In genomic region chr11:120226242-120226641, GRCh38 we compare ENCODE assay signal across 16 cellular contexts. TPM values are rescaled to one million over a fixed set of nuclear protein-coding genes. Genes with fewer than 3 reads are reported as not detected.
"Had no signal": no experiment of that assay in that cellular context is flagged by ENCODE, and none has a peak within 500 bp of the region (broad histone marks: within the 10 kb centered on the region; RNA-seq: fewer than 3 reads in every experiment).

No MANE protein-coding gene starts in this region.

- H3K27ac Mint-ChIP-seq: activated B cell treated with CpG ODN at 0.5 μM for 24 hours; activated naive CD4-positive, alpha-beta T cell treated with anti-CD3 and anti-CD28 coated beads, Interleukin-2, amount 50 U/mL, for 72 hours; stimulated activated effector memory CD8-positive, alpha-beta T cell treated with anti-CD3 and anti-CD28 coated beads, Interleukin-12 subunit alpha, Interleukin-12 subunit beta, amount 100 ng/mL, for 72 hours had no signal

- H3K27ac ChIP-seq: foreskin keratinocyte, left lung, upper lobe of right lung had no signal

- H3K36me3 ChIP-seq: upper lobe of right lung had no signal

- H3K4me3 ChIP-seq: heart left ventricle, left lung, upper lobe of right lung had no signal

- H3K36me3 Mint-ChIP-seq: activated naive CD4-positive, alpha-beta T cell treated with anti-CD3 and anti-CD28 coated beads, Interleukin-2, amount 50 U/mL, for 72 hours; stimulated activated effector memory CD8-positive, alpha-beta T cell treated with anti-CD3 and anti-CD28 coated beads, Interleukin-12 subunit alpha, Interleukin-12 subunit beta, amount 100 ng/mL, for 72 hours had no signal

- H3K4me1 ChIP-seq: foreskin keratinocyte had no signal

- H3K9me3 Mint-ChIP-seq: activated B cell treated with CpG ODN at 0.5 μM for 24 hours; activated naive CD4-positive, alpha-beta T cell treated with anti-CD3 and anti-CD28 coated beads, Interleukin-2, amount 50 U/mL, for 72 hours; stimulated activated effector memory CD8-positive, alpha-beta T cell treated with anti-CD3 and anti-CD28 coated beads, Interleukin-12 subunit alpha, Interleukin-12 subunit beta, amount 100 ng/mL, for 72 hours had no signal

- ATAC-seq: activated naive CD4-positive, alpha-beta T cell treated with anti-CD3 and anti-CD28 coated beads, Interleukin-2, amount 50 U/mL, for 72 hours; foreskin keratinocyte; SK-N-SH treated with all-trans-retinoic acid at 6 μM for 48 hours; stimulated activated effector memory CD8-positive, alpha-beta T cell treated with anti-CD3 and anti-CD28 coated beads, Interleukin-12 subunit alpha, Interleukin-12 subunit beta, amount 100 ng/mL, for 72 hours; upper lobe of right lung had no signal

- H3K27me3 ChIP-seq: foreskin keratinocyte, heart left ventricle, left lung, upper lobe of right lung had no signal

- H3K9me3 ChIP-seq: heart left ventricle, left lung, upper lobe of right lung had no signal

- FAIRE-seq: endometrium, islet of Langerhans, small intestine had no signal

- H3K4me3 Mint-ChIP-seq: activated B cell treated with CpG ODN at 0.5 μM for 24 hours; stimulated activated effector memory CD8-positive, alpha-beta T cell treated with anti-CD3 and anti-CD28 coated beads, Interleukin-12 subunit alpha, Interleukin-12 subunit beta, amount 100 ng/mL, for 72 hours had no signal

- DNase-seq: activated B cell treated with CpG ODN at 0.5 μM for 24 hours; activated CD4-positive, alpha-beta T cell treated with anti-CD3 and anti-CD28 coated beads, Interleukin-2, amount 50 U/mL, for 1 hour; activated effector memory CD4-positive, alpha-beta T cell treated with Interleukin-2 at 50 U/mL for 16 hours; foreskin keratinocyte; left lung; mesendoderm; retina; small intestine; upper lobe of right lung had no signal

RNA-seq across cellular contexts. Expression of gene POU2F3, which starts 13.7 kb away (rescaled TPM):
- total RNA-seq: activated B cell treated with CpG ODN at 0.5 μM for 24 hours; activated naive CD4-positive, alpha-beta T cell treated with anti-CD3 and anti-CD28 coated beads, Interleukin-2, amount 50 U/mL, for 72 hours; myocyte had no signal
- polyA plus RNA-seq: heart left ventricle had no signal
